ENCODE assay signal across 29 cellular contexts in genomic region chr22:23260645-23261581, GRCh38.
"Had no signal": no experiment of that assay in that cellular context is flagged by ENCODE, and none has a peak within 500 bp of the region (broad histone marks: within the 10 kb centered on the region; RNA-seq: fewer than 3 reads in every experiment).

No MANE protein-coding gene starts in this region.

- H3K27me3 Mint-ChIP-seq: activated B cell treated with CpG ODN at 0.5 μM for 24 hours; activated CD4-positive, alpha-beta memory T cell treated with anti-CD3 and anti-CD28 coated beads, Interleukin-2, amount 10 ng/mL, durations not matched to agents 7 days and 5 days; activated naive CD4-positive, alpha-beta T cell treated with anti-CD3 and anti-CD28 coated beads, Interleukin-2, amount 10 ng/mL, durations not matched to agents 7 days and 5 days; activated naive CD8-positive, alpha-beta T cell treated with anti-CD3 and anti-CD28 coated beads for 36 hours had no signal

- H3K27ac Mint-ChIP-seq: activated B cell treated with CpG ODN at 0.5 μM for 24 hours; activated CD4-positive, alpha-beta memory T cell treated with anti-CD3 and anti-CD28 coated beads, Interleukin-2, amount 10 ng/mL, durations not matched to agents 7 days and 5 days; activated naive CD4-positive, alpha-beta T cell treated with anti-CD3 and anti-CD28 coated beads, Interleukin-2, amount 10 ng/mL, durations not matched to agents 7 days and 5 days; activated naive CD8-positive, alpha-beta T cell treated with anti-CD3 and anti-CD28 coated beads for 36 hours; activated T-cell treated with anti-CD3 and anti-CD28 coated beads, Interleukin-2, amount 50 U/mL, for 72 hours; activated T-helper 2 cell treated with anti-CD3 and anti-CD28 coated beads, Interferon-gamma antibody, Interleukin-2, Interleukin-4, amounts not matched to agents 10 μg/mL and 5 μg/mL and 100 μg/mL, durations not matched to agents 14 hours and 24 hours and 36 hours had no signal

- H3K4me1 Mint-ChIP-seq: activated B cell treated with CpG ODN at 0.5 μM for 24 hours had no signal

- H3K9me3 ChIP-seq: breast epithelium had no signal

- H3K4me3 ChIP-seq: breast epithelium had no signal

- H3K4me3 Mint-ChIP-seq: activated B cell treated with CpG ODN at 0.5 μM for 24 hours; activated CD4-positive, alpha-beta memory T cell treated with anti-CD3 and anti-CD28 coated beads, Interleukin-2, amount 10 ng/mL, durations not matched to agents 7 days and 5 days; activated naive CD4-positive, alpha-beta T cell treated with anti-CD3 and anti-CD28 coated beads, Interleukin-2, amount 10 ng/mL, durations not matched to agents 7 days and 5 days; activated naive CD8-positive, alpha-beta T cell treated with anti-CD3 and anti-CD28 coated beads for 36 hours; activated T-cell treated with anti-CD3 and anti-CD28 coated beads, Interleukin-2, amount 50 U/mL, for 72 hours had no signal

- H3K9me3 Mint-ChIP-seq: activated B cell treated with CpG ODN at 0.5 μM for 24 hours; activated CD4-positive, alpha-beta memory T cell treated with anti-CD3 and anti-CD28 coated beads, Interleukin-2, amount 10 ng/mL, durations not matched to agents 7 days and 5 days; activated naive CD4-positive, alpha-beta T cell treated with anti-CD3 and anti-CD28 coated beads, Interleukin-2, amount 10 ng/mL, durations not matched to agents 7 days and 5 days; activated naive CD8-positive, alpha-beta T cell treated with anti-CD3 and anti-CD28 coated beads for 36 hours; activated T-cell treated with anti-CD3 and anti-CD28 coated beads, Interleukin-2, amount 50 U/mL, for 72 hours; activated T-helper 2 cell treated with anti-CD3 and anti-CD28 coated beads, Interferon-gamma antibody, Interleukin-2, Interleukin-4, amounts not matched to agents 10 μg/mL and 5 μg/mL and 100 μg/mL, durations not matched to agents 14 hours and 24 hours and 36 hours had no signal

- H3K27ac ChIP-seq: breast epithelium had no signal

- DNase-seq: activated B cell treated with CpG ODN at 0.5 μM for 24 hours; activated CD4-positive, alpha-beta memory T cell treated with anti-CD3 and anti-CD28 coated beads, Interleukin-2, amount 10 ng/mL, durations not matched to agents 7 days and 5 days; activated CD4-positive, alpha-beta T cell treated with anti-CD3 and anti-CD28 coated beads for 1 hour; activated CD4-positive, alpha-beta T cell treated with anti-CD3 and anti-CD28 coated beads, Interleukin-2, amount 50 U/mL, for 1 hour; activated CD8-positive, alpha-beta memory T cell treated with anti-CD3 and anti-CD28 coated beads, Interleukin-2, amount 50 U/mL, for 4 hours; activated gamma-delta T cell treated with Interleukin-2 at 50 U/mL for 16 hours; activated naive CD4-positive, alpha-beta T cell treated with anti-CD3 and anti-CD28 coated beads, Interleukin-2, amount 10 ng/mL, durations not matched to agents 7 days and 5 days; activated naive CD8-positive, alpha-beta T cell treated with anti-CD3 and anti-CD28 coated beads for 36 hours; activated T-cell treated with anti-CD3 and anti-CD28 coated beads, Interleukin-2, amount 50 U/mL, for 72 hours; aorta; caudate nucleus; Karpas-422; MM.1S; NCI-H1105; NCI-H1436; NCI-H1694 treated with DMSO at 0.1 percent for 48 hours; NCI-H2029 treated with DMSO at 0.1 percent for 48 hours; NCI-H345; NCI-H510A; NCI-H526 treated with DMSO at 0.1 percent for 48 hours; NCI-H82; OCI-M1; RPMI8226; SHP77 treated with DMSO at 0.1 percent for 48 hours; T-helper 2 cell; T1000 had no signal

- H3K27me3 ChIP-seq: breast epithelium had no signal

- H3K36me3 ChIP-seq: breast epithelium had no signal

- ATAC-seq: activated T-cell treated with anti-CD3 and anti-CD28 coated beads, Interleukin-2, amount 50 U/mL, for 72 hours; Panc1 had no signal
